11 cellular contexts compared by ENCODE assay signal in genomic region chr3:171192176-171192854, GRCh38.
DNase-seq lines count a peak whose midpoint lies in the region; ATAC-seq, FAIRE-seq and TF ChIP-seq lines count a peak whose summit lies in the region.
"Had no signal": no experiment of that assay in that cellular context is flagged by ENCODE, and none has a peak within 500 bp of the region (broad histone marks: within the 10 kb centered on the region; RNA-seq: fewer than 3 reads in every experiment).

No MANE protein-coding gene starts in this region.

- no peak overlapping the region for H2AK5ac ChIP-seq in mesenchymal stem cell (ENCODE audit: low read length, severe bottlenecking)

- WGBS in mesenchymal stem cell = 31% methylated on average over 1 of the region's 2 CpGs

- H3K4me1 ChIP-seq in adipocyte (ENCODE audit: control insufficient read depth, insufficient read depth, low read length) = peaks cover 11% of the 10 kb centered on the region
- peaks cover 3% of the 10 kb centered on the region for H3K4me1 ChIP-seq in mesenchymal stem cell (ENCODE audit: control insufficient read depth, insufficient read depth, low read depth, low read length)
- H3K4me1 ChIP-seq in kidney (ENCODE audit: control insufficient read depth in 1 of 2, insufficient read depth in 1 of 2, low read depth in 1 of 2, low read length in 2 of 2) = no peaks in the 10 kb centered on the region

- no peaks in the 10 kb centered on the region for H3K36me3 ChIP-seq in adipocyte (ENCODE audit: control insufficient read depth, insufficient read depth, low read length, severe bottlenecking)
- H3K36me3 ChIP-seq in mesenchymal stem cell (ENCODE audit: control insufficient read depth in 1 of 2, insufficient read depth in 2 of 2, low read depth in 1 of 2, low read length in 2 of 2) = no peaks in the 10 kb centered on the region
- H3K36me3 ChIP-seq in kidney (ENCODE audit: control insufficient read depth in 1 of 2, insufficient read depth in 2 of 2, low read length in 2 of 2) = no peaks in the 10 kb centered on the region

- no peak for FAIRE-seq in kidney (lab: Jason Lieb, UNC)
- FAIRE-seq: colon had no signal

- no peak overlapping the region for H2BK120ac ChIP-seq in mesenchymal stem cell (ENCODE audit: low read depth, low read length)

- no peak for TF ChIP-seq CTCF in kidney (IDR thresholded peaks at IDR 0.05; ENCODE audit: borderline replicate concordance, extremely low read depth, insufficient read depth)

- H3K23ac ChIP-seq in mesenchymal stem cell (ENCODE audit: low read length in 2 of 2) = no peak overlapping the region

- H2BK12ac ChIP-seq in mesenchymal stem cell (ENCODE audit: low read length in 2 of 2) = no peak overlapping the region

- peak; percentile 95 for DNase-seq in EH (ENCODE audit: low read depth)
- peak; percentile 6 for DNase-seq in LoVo (ENCODE audit: low spot score)
- DNase-seq in adipocyte (ENCODE audit: low read depth) = peak; percentile 68
- DNase-seq in mesenchymal stem cell = peak; percentile 85
- DNase-seq in kidney = no peak
- no peak for DNase-seq in cerebellum (ENCODE audit: low spot score)
- DNase-seq: activated B cell treated with CpG ODN at 0.5 μM for 24 hours, NCI-H2081 treated with DMSO at 0.1 percent for 48 hours had no signal

- H2BK15ac ChIP-seq in mesenchymal stem cell (ENCODE audit: low read depth, poor library complexity, severe bottlenecking) = no peak overlapping the region

- H2BK5ac ChIP-seq in mesenchymal stem cell (ENCODE audit: low read depth, low read length, poor library complexity, severe bottlenecking) = no peak overlapping the region

- no peak overlapping the region for H3K4me2 ChIP-seq in mesenchymal stem cell (ENCODE audit: low read length, poor library complexity, severe bottlenecking)

- no peak overlapping the region for H3K18ac ChIP-seq in mesenchymal stem cell (ENCODE audit: low read depth in 1 of 2, low read length in 2 of 2)

- no peak overlapping the region for H3K14ac ChIP-seq in mesenchymal stem cell (ENCODE audit: low read length in 2 of 2)

- no peaks in the 10 kb centered on the region for H3K27me3 ChIP-seq in adipocyte (replicated peaks; ENCODE audit: control insufficient read depth, insufficient read depth, low read length)
- H3K27me3 ChIP-seq in mesenchymal stem cell (ENCODE audit: control insufficient read depth in 1 of 2, insufficient read depth in 1 of 2, low read length in 2 of 2) = no peaks in the 10 kb centered on the region

- no peak overlapping the region for H3K4ac ChIP-seq in mesenchymal stem cell (ENCODE audit: low read depth in 1 of 2, low read length in 2 of 2)

- H4K91ac ChIP-seq in mesenchymal stem cell (ENCODE audit: low read length) = no peak overlapping the region

- H3K27ac ChIP-seq in mesenchymal stem cell (ENCODE audit: low read length, poor library complexity, severe bottlenecking) (peak overlapping the region; percentile 70), kidney (ENCODE audit: low read depth in 2 of 2, low read length in 2 of 2) (no peak overlapping the region)

- H3K9me3 ChIP-seq in adipocyte (ENCODE audit: control insufficient read depth, low read length) (no peaks in the 10 kb centered on the region), mesenchymal stem cell (ENCODE audit: control insufficient read depth, low read length) (no peaks in the 10 kb centered on the region), kidney (ENCODE audit: control insufficient read depth in 1 of 2, low read length in 2 of 2) (no peaks in the 10 kb centered on the region)

- H3K79me1 ChIP-seq in mesenchymal stem cell (replicated peaks; ENCODE audit: low read length, poor library complexity, severe bottlenecking) = peaks cover 4% of the 10 kb centered on the region

- H2AFZ ChIP-seq in mesenchymal stem cell (ENCODE audit: low read depth, low read length) = no peak overlapping the region

- no peak overlapping the region for H4K8ac ChIP-seq in mesenchymal stem cell (ENCODE audit: low read length)

- intact Hi-C loops in kidney (cut with DNase I) = no loop called here

- ATAC-seq in HG02623 (IDR thresholded peaks at IDR 0.05; ENCODE audit: unreplicated experiment) (no peak), HG02798 (IDR thresholded peaks at IDR 0.05; ENCODE audit: poor library complexity, unreplicated experiment) (no peak)

- no peak overlapping the region for H3K4me3 ChIP-seq in adipocyte (ENCODE audit: low read length)
- no peak overlapping the region for H3K4me3 ChIP-seq in mesenchymal stem cell (ENCODE audit: insufficient read depth in 1 of 2, low read depth in 1 of 2, low read length in 2 of 2)
- H3K4me3 ChIP-seq in kidney (ENCODE audit: low read length in 2 of 2) = no peak overlapping the region

- H3K9ac ChIP-seq in adipocyte (ENCODE audit: low read length) (no peak overlapping the region), mesenchymal stem cell (ENCODE audit: low read length) (no peak overlapping the region), kidney (ENCODE audit: low read length in 2 of 2) (no peak overlapping the region)

Comparison
In these comparisons a context has a peak if more than half of its experiments do, and no peak if none do; other contexts are left out.
1. DNase-seq: peak in EH (single experiment), LoVo (single experiment), adipocyte (single experiment) and mesenchymal stem cell (single experiment); none in kidney (single experiment) and cerebellum (single experiment).